ENCODE assay signal across 1 cellular context in the genomic region with DNA sequence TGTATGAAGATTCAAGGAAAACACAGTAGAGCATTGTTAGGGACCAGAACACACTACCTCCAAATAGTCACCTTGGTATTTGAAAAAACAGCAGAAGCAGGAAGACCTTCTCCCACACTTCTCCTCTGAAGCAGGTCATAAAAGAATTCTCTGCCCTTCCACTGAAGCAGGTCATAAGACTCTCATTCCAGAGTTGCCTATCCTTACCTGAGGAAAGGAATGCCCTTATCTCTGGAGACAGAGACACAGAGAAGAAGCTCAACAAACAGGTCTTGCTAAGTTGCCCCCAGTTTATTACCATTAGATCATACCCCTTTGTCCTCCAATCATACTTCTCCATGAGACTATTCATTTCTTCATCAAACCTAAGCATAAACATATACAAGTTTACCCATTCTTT.
TF ChIP-seq lines count a peak whose summit lies in the region.

No MANE protein-coding gene starts in this region.

TF ChIP-seq in GM23338, 12 proteins besides CTCF, POLR2A, EP300 and RAD21 (continued from another document):
- TF ChIP-seq, protein P1, sequence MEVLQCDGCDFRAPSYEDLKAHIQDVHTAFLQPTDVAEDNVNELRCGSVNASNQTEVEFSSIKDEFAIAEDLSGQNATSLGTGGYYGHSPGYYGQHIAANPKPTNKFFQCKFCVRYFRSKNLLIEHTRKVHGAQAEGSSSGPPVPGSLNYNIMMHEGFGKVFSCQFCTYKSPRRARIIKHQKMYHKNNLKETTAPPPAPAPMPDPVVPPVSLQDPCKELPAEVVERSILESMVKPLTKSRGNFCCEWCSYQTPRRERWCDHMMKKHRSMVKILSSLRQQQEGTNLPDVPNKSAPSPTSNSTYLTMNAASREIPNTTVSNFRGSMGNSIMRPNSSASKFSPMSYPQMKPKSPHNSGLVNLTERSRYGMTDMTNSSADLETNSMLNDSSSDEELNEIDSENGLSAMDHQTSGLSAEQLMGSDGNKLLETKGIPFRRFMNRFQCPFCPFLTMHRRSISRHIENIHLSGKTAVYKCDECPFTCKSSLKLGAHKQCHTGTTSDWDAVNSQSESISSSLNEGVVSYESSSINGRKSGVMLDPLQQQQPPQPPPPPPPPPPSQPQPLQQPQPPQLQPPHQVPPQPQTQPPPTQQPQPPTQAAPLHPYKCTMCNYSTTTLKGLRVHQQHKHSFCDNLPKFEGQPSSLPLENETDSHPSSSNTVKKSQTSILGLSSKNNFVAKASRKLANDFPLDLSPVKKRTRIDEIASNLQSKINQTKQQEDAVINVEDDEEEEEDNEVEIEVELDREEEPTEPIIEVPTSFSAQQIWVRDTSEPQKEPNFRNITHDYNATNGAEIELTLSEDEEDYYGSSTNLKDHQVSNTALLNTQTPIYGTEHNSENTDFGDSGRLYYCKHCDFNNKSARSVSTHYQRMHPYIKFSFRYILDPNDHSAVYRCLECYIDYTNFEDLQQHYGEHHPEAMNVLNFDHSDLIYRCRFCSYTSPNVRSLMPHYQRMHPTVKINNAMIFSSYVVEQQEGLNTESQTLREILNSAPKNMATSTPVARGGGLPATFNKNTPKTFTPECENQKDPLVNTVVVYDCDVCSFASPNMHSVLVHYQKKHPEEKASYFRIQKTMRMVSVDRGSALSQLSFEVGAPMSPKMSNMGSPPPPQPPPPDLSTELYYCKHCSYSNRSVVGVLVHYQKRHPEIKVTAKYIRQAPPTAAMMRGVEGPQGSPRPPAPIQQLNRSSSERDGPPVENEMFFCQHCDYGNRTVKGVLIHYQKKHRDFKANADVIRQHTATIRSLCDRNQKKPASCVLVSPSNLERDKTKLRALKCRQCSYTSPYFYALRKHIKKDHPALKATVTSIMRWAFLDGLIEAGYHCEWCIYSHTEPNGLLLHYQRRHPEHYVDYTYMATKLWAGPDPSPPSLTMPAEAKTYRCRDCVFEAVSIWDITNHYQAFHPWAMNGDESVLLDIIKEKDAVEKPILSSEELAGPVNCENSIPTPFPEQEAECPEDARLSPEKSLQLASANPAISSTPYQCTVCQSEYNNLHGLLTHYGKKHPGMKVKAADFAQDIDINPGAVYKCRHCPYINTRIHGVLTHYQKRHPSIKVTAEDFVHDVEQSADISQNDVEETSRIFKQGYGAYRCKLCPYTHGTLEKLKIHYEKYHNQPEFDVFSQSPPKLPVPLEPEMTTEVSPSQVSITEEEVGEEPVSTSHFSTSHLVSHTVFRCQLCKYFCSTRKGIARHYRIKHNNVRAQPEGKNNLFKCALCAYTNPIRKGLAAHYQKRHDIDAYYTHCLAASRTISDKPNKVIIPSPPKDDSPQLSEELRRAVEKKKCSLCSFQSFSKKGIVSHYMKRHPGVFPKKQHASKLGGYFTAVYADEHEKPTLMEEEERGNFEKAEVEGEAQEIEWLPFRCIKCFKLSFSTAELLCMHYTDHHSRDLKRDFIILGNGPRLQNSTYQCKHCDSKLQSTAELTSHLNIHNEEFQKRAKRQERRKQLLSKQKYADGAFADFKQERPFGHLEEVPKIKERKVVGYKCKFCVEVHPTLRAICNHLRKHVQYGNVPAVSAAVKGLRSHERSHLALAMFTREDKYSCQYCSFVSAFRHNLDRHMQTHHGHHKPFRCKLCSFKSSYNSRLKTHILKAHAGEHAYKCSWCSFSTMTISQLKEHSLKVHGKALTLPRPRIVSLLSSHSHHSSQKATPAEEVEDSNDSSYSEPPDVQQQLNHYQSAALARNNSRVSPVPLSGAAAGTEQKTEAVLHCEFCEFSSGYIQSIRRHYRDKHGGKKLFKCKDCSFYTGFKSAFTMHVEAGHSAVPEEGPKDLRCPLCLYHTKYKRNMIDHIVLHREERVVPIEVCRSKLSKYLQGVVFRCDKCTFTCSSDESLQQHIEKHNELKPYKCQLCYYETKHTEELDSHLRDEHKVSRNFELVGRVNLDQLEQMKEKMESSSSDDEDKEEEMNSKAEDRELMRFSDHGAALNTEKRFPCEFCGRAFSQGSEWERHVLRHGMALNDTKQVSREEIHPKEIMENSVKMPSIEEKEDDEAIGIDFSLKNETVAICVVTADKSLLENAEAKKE (CRISPR knock-in tag; IDR thresholded peaks at IDR 0.05) = no peak
- TF ChIP-seq, protein P2, sequence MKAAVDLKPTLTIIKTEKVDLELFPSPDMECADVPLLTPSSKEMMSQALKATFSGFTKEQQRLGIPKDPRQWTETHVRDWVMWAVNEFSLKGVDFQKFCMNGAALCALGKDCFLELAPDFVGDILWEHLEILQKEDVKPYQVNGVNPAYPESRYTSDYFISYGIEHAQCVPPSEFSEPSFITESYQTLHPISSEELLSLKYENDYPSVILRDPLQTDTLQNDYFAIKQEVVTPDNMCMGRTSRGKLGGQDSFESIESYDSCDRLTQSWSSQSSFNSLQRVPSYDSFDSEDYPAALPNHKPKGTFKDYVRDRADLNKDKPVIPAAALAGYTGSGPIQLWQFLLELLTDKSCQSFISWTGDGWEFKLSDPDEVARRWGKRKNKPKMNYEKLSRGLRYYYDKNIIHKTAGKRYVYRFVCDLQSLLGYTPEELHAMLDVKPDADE (IDR thresholded peaks at IDR 0.05) = no peak
TF ChIP-seq in GM23338: peak in this region for 0.
